In genomic region chr17:27293359-27293897, GRCh38 we compare ENCODE assay signal across 8 cellular contexts. TPM values are rescaled to one million over a fixed set of nuclear protein-coding genes. Genes with fewer than 3 reads are reported as not detected.
DNase-seq lines count a peak whose midpoint lies in the region; ATAC-seq and TF ChIP-seq lines count a peak whose summit lies in the region.

No MANE protein-coding gene starts in this region.

- H3F3A ChIP-seq in SK-N-SH (replicated peaks; ENCODE audit: insufficient read depth): peaks cover 11% of the 10 kb centered on the region

- H3K27ac ChIP-seq in SK-N-SH (ENCODE audit: low read depth in 2 of 2, low read length in 1 of 2): peak overlapping the region; percentile 85 to 99

- peaks cover under 1% of the 10 kb centered on the region for H3K27me3 Mint-ChIP-seq in osteocyte (ENCODE audit: unreplicated experiment)

- 92% methylated on average over 15 of the region's 15 CpGs for WGBS in SK-N-SH (ENCODE audit: low lambda C conversion rate)

- H3K4me3 Mint-ChIP-seq in osteocyte (ENCODE audit: unreplicated experiment): peak overlapping the region; percentile 96

- TF ChIP-seq CTCF in GM12865 (IDR thresholded peaks at IDR 0.05; ENCODE audit: insufficient read depth, low read depth, low read length, missing control alignments): no peak
- no peak for TF ChIP-seq CTCF in SK-N-SH (IDR thresholded peaks at IDR 0.05)
- no peak for TF ChIP-seq CTCF in osteocyte (IDR thresholded peaks at IDR 0.05)

- H3K9me3 Mint-ChIP-seq in osteocyte (ENCODE audit: unreplicated experiment): no peaks in the 10 kb centered on the region

- peak overlapping the region; percentile 100 for H3K9ac ChIP-seq in SK-N-SH

- H3K4me2 ChIP-seq in SK-N-SH: peak overlapping the region; percentile 79

- no peak for TF ChIP-seq EP300 in SK-N-SH (IDR thresholded peaks at IDR 0.05; ENCODE audit: borderline replicate concordance in 1 of 2, low read depth in 1 of 2, low read length in 1 of 2)

- CTCF ChIA-PET in SK-N-SH (lab: Yijun Ruan, JAX): interaction anchor here (0.7 to 4.1 kb wide), 8 partner anchors 12 to 307 kb away, joined by 3 to 19 read pairs (median 4); no protein-coding TSS in a partner anchor

- no peaks in the 10 kb centered on the region for H3K9me3 ChIP-seq in SK-N-SH

- H3K36me3 ChIP-seq in SK-N-SH (replicated peaks in 1 of 2; ENCODE audit: control insufficient read depth in 1 of 2, insufficient read depth in 2 of 2, low read length in 1 of 2): peaks cover 0 to 8% of the 10 kb centered on the region in 2 experiments

- H3K27ac Mint-ChIP-seq in osteocyte (ENCODE audit: unreplicated experiment): peak overlapping the region; percentile 100

- no peaks in the 10 kb centered on the region for H3K9me2 ChIP-seq in SK-N-SH

- H3K79me2 ChIP-seq in SK-N-SH (ENCODE audit: insufficient read depth): peaks cover 44% of the 10 kb centered on the region

- peaks cover 5 to 12% of the 10 kb centered on the region in 2 experiments; a peak in 3 of 4 replicates for H3K4me1 ChIP-seq in SK-N-SH (ENCODE audit: control insufficient read depth in 1 of 2, insufficient read depth in 2 of 2, low read depth in 1 of 2, low read length in 1 of 2)

- peaks cover 33% of the 10 kb centered on the region for H4K20me1 ChIP-seq in SK-N-SH (ENCODE audit: insufficient read depth)

- H3K36me3 Mint-ChIP-seq in osteocyte (ENCODE audit: unreplicated experiment): no peaks in the 10 kb centered on the region

- H2AFZ ChIP-seq in SK-N-SH (ENCODE audit: low read depth): peak overlapping the region; percentile 87

- peak; percentile 13 for DNase-seq in GM12865 (ENCODE audit: low read depth)
- DNase-seq in SK-N-SH: no peak
- peak; percentile 68 for DNase-seq in ecto neural progenitor cell (ENCODE audit: low spot score)
- no peak for DNase-seq in osteocyte (ENCODE audit: extremely low spot score, unreplicated experiment)
- no peak for DNase-seq in mucosa of gallbladder (ENCODE audit: low spot score)
- no peak for DNase-seq in left lobe of liver (ENCODE audit: low spot score)

- ATAC-seq in GM19455 (IDR thresholded peaks at IDR 0.05; ENCODE audit: unreplicated experiment) (no peak), left lobe of liver (no peak), GM18520 (IDR thresholded peaks at IDR 0.05; ENCODE audit: unreplicated experiment) (no peak)

- peaks cover 30% of the 10 kb centered on the region for H3K4me1 Mint-ChIP-seq in osteocyte (ENCODE audit: unreplicated experiment)

- peak overlapping the region; percentile 98 for H3K4me3 ChIP-seq in GM12865 (ENCODE audit: low read depth, low read length)
- peak overlapping the region; percentile 78 to 87; a peak in 3 of 4 replicates for H3K4me3 ChIP-seq in SK-N-SH (ENCODE audit: low read depth in 2 of 2, low read length in 1 of 2)

- H3K27me3 ChIP-seq in SK-N-SH (ENCODE audit: insufficient read depth): no peaks in the 10 kb centered on the region

- POLR2A ChIA-PET in SK-N-SH (lab: Yijun Ruan, JAX): interaction anchor here (0.6 to 2.4 kb wide), 8 partner anchors 9 to 57 kb away, joined by 3 to 18 read pairs (median 5); no protein-coding TSS in a partner anchor

- no peak for TF ChIP-seq RAD21 in SK-N-SH (IDR thresholded peaks at IDR 0.05; ENCODE audit: low read length)

TF ChIP-seq in SK-N-SH, 30 proteins besides CTCF, POLR2A, EP300 and RAD21:
- TF ChIP-seq EZH2phosphoT487 (IDR thresholded peaks at IDR 0.05; ENCODE audit: borderline replicate concordance, low read depth) (no peak), SIN3A (IDR thresholded peaks at IDR 0.05; ENCODE audit: borderline replicate concordance, low read depth, low read length) (no peak), CHD2 (IDR thresholded peaks at IDR 0.05; ENCODE audit: low read length, partially characterized antibody) (no peak), FOXM1 (IDR thresholded peaks at IDR 0.05; ENCODE audit: low read depth) (no peak), ELF1 (IDR thresholded peaks at IDR 0.05) (no peak), GABPA (IDR thresholded peaks at IDR 0.05; ENCODE audit: low read depth) (no peak), MXI1 (IDR thresholded peaks at IDR 0.05; ENCODE audit: low read depth, low read length) (no peak), POLR2AphosphoS5 (IDR thresholded peaks at IDR 0.05; ENCODE audit: low read depth, low read length) (no peak), ZBTB33 (IDR thresholded peaks at IDR 0.05; ENCODE audit: borderline replicate concordance, low read depth) (no peak), RCOR1 (IDR thresholded peaks at IDR 0.05; ENCODE audit: low read length) (no peak), MAX (IDR thresholded peaks at IDR 0.05; ENCODE audit: low read depth) (no peak), USF1 (IDR thresholded peaks at IDR 0.05; ENCODE audit: borderline replicate concordance, low read depth) (no peak)

RNA-seq across cellular contexts. Expression of gene WSB1, which starts 0.5 kb away (rescaled TPM):
- 204 and 261 TPM in 2 replicates for polyA plus RNA-seq in SK-N-SH (2012; rRNA removed)
- polyA plus RNA-seq in SK-N-SH (2012; cell fraction: cytosol; rRNA removed): 68.2 and 73.8 TPM in 2 replicates
- polyA plus RNA-seq in SK-N-SH (2012; cell fraction: nucleus; rRNA removed): 1,761 and 2,017 TPM in 2 replicates
- total RNA-seq in osteocyte: 168 and 179 TPM in 2 replicates
- 177 TPM for total RNA-seq in mucosa of gallbladder
- total RNA-seq in left lobe of liver: 37.5 TPM

Comparison
In these comparisons a context has a peak if more than half of its experiments do, and no peak if none do; other contexts are left out.
1. DNase-seq: peak in GM12865 (single experiment) and ecto neural progenitor cell (single experiment); none in SK-N-SH (single experiment), osteocyte (single experiment), mucosa of gallbladder (single experiment) and left lobe of liver (single experiment).